Comparison of ENCODE assay signal across 10 cellular contexts in genomic region chr4:162891788-162892707, GRCh38.
DNase-seq lines count a peak whose midpoint lies in the region; ATAC-seq and TF ChIP-seq lines count a peak whose summit lies in the region.
"Had no signal": no experiment of that assay in that cellular context is flagged by ENCODE, and none has a peak within 500 bp of the region (broad histone marks: within the 10 kb centered on the region; RNA-seq: fewer than 3 reads in every experiment).

No MANE protein-coding gene starts in this region.

- POLR2A ChIA-PET in activated CD8-positive, alpha-beta T cell treated with anti-CD3 and anti-CD28 coated beads for 36 hours (lab: Charles Lee), result no interaction called here

- intact Hi-C loops in activated CD8-positive, alpha-beta T cell treated with anti-CD3 and anti-CD28 coated beads for 36 hours (cut with micrococcal nuclease), result no loop called here
- intact Hi-C loops in activated T-helper 2 cell treated with anti-CD3 and anti-CD28 coated beads, Interferon-gamma antibody, Interleukin-2, Interleukin-4, amounts not matched to agents 10 μg/mL and 5 μg/mL and 100 μg/mL, durations not matched to agents 14 hours and 24 hours and 36 hours (cut with micrococcal nuclease), result loop anchor here (5.0 kb wide), 1 partner anchor 275 kb away; the partner anchor contains the start of gene NAF1

- CTCF ChIA-PET in activated CD8-positive, alpha-beta T cell treated with anti-CD3 and anti-CD28 coated beads for 36 hours (lab: Charles Lee), result no interaction called here

- no peaks in the 10 kb centered on the region for H3K27me3 Mint-ChIP-seq in activated CD8-positive, alpha-beta T cell treated with anti-CD3 and anti-CD28 coated beads for 36 hours
- peaks cover 15% of the 10 kb centered on the region for H3K27me3 Mint-ChIP-seq in activated T-helper 2 cell treated with anti-CD3 and anti-CD28 coated beads, Interferon-gamma antibody, Interleukin-2, Interleukin-4, amounts not matched to agents 10 μg/mL and 5 μg/mL and 100 μg/mL, durations not matched to agents 14 hours and 24 hours and 36 hours (ENCODE audit: low read depth)
- H3K27me3 Mint-ChIP-seq: stimulated activated naive CD8-positive, alpha-beta T cell treated with anti-CD3 and anti-CD28 coated beads, Interleukin-15, Interleukin-2, amounts not matched to agents 100 ng/mL and 50 ng/mL, for 24 hours had no signal

- no peaks in the 10 kb centered on the region for H3K36me3 Mint-ChIP-seq in activated CD8-positive, alpha-beta T cell treated with anti-CD3 and anti-CD28 coated beads for 36 hours (ENCODE audit: low read depth)
- H3K36me3 Mint-ChIP-seq in activated T-helper 2 cell treated with anti-CD3 and anti-CD28 coated beads, Interferon-gamma antibody, Interleukin-2, Interleukin-4, amounts not matched to agents 10 μg/mL and 5 μg/mL and 100 μg/mL, durations not matched to agents 14 hours and 24 hours and 36 hours (ENCODE audit: low read depth), result no peaks in the 10 kb centered on the region

- no peak overlapping the region for H3K27ac Mint-ChIP-seq in activated CD8-positive, alpha-beta T cell treated with anti-CD3 and anti-CD28 coated beads for 36 hours
- H3K27ac Mint-ChIP-seq in activated T-helper 2 cell treated with anti-CD3 and anti-CD28 coated beads, Interferon-gamma antibody, Interleukin-2, Interleukin-4, amounts not matched to agents 10 μg/mL and 5 μg/mL and 100 μg/mL, durations not matched to agents 14 hours and 24 hours and 36 hours, result no peak overlapping the region
- H3K27ac Mint-ChIP-seq: stimulated activated naive CD8-positive, alpha-beta T cell treated with anti-CD3 and anti-CD28 coated beads, Interleukin-15, Interleukin-2, amounts not matched to agents 100 ng/mL and 50 ng/mL, for 24 hours had no signal

- TF ChIP-seq CTCF in GM10266 (IDR thresholded peaks at IDR 0.05; ENCODE audit: control insufficient read depth, insufficient read depth, low read depth, missing control alignments), result no peak
- TF ChIP-seq CTCF in activated CD8-positive, alpha-beta T cell treated with anti-CD3 and anti-CD28 coated beads for 36 hours (IDR thresholded peaks at IDR 0.05), result no peak

- H3K4me1 Mint-ChIP-seq in activated CD8-positive, alpha-beta T cell treated with anti-CD3 and anti-CD28 coated beads for 36 hours (ENCODE audit: low read depth), result peaks cover 7% of the 10 kb centered on the region
- peaks cover 10% of the 10 kb centered on the region for H3K4me1 Mint-ChIP-seq in activated T-helper 2 cell treated with anti-CD3 and anti-CD28 coated beads, Interferon-gamma antibody, Interleukin-2, Interleukin-4, amounts not matched to agents 10 μg/mL and 5 μg/mL and 100 μg/mL, durations not matched to agents 14 hours and 24 hours and 36 hours (ENCODE audit: low read depth)

- no peaks in the 10 kb centered on the region for H3K9me3 Mint-ChIP-seq in activated CD8-positive, alpha-beta T cell treated with anti-CD3 and anti-CD28 coated beads for 36 hours
- no peaks in the 10 kb centered on the region for H3K9me3 Mint-ChIP-seq in activated T-helper 2 cell treated with anti-CD3 and anti-CD28 coated beads, Interferon-gamma antibody, Interleukin-2, Interleukin-4, amounts not matched to agents 10 μg/mL and 5 μg/mL and 100 μg/mL, durations not matched to agents 14 hours and 24 hours and 36 hours

- ATAC-seq in GM21360 (IDR thresholded peaks at IDR 0.05; ENCODE audit: unreplicated experiment), result peak; percentile 99
- peak; percentile 100 for ATAC-seq in HG03196 (IDR thresholded peaks at IDR 0.05; ENCODE audit: unreplicated experiment)
- peak; percentile 55 for ATAC-seq in activated CD8-positive, alpha-beta T cell treated with anti-CD3 and anti-CD28 coated beads for 36 hours

- H3K4me3 Mint-ChIP-seq in activated CD8-positive, alpha-beta T cell treated with anti-CD3 and anti-CD28 coated beads for 36 hours, result no peak overlapping the region
- no peak overlapping the region for H3K4me3 Mint-ChIP-seq in activated T-helper 2 cell treated with anti-CD3 and anti-CD28 coated beads, Interferon-gamma antibody, Interleukin-2, Interleukin-4, amounts not matched to agents 10 μg/mL and 5 μg/mL and 100 μg/mL, durations not matched to agents 14 hours and 24 hours and 36 hours (ENCODE audit: low read depth)
- H3K4me3 Mint-ChIP-seq: stimulated activated naive CD8-positive, alpha-beta T cell treated with anti-CD3 and anti-CD28 coated beads, Interleukin-15, Interleukin-2, amounts not matched to agents 100 ng/mL and 50 ng/mL, for 24 hours had no signal

- DNase-seq in GM10266 (ENCODE audit: extremely low spot score) (peak; percentile 58), 8988T (no peak), cerebellar cortex (ENCODE audit: low spot score) (no peak)
- DNase-seq in activated CD8-positive, alpha-beta T cell treated with anti-CD3 and anti-CD28 coated beads for 36 hours, result no peak
- no peak for DNase-seq in stimulated activated CD4-positive, alpha-beta T cell treated with anti-CD3 and anti-CD28 coated beads, Interleukin-15, amount 100 ng/mL, for 24 hours
- DNase-seq in activated T-helper 2 cell treated with anti-CD3 and anti-CD28 coated beads, Interferon-gamma antibody, Interleukin-2, Interleukin-4, amounts not matched to agents 10 μg/mL and 5 μg/mL and 100 μg/mL, durations not matched to agents 14 hours and 24 hours and 36 hours (ENCODE audit: low spot score), result no peak
- DNase-seq: EL had no signal
